ENCODE assay signal across 17 cellular contexts in the genomic region with DNA sequence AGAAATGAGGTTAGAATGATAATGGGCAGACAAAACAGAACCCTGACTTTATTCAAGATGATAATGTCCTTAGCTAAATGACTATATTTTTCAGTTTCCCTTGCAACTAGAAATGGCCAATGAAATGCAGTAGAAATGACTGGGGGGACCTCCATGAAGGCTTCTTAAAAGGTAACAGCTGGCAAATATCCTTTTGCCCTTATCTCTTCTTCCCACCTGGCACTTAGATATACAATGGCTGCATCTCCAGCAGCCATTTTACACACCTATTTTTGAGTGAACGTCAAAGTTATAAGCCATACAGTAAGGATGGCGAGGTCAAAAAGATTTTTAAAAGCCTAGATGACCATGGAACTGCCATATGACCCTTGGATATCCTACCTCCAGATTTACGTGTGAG. TPM values are rescaled to one million over a fixed set of nuclear protein-coding genes. Genes with fewer than 3 reads are reported as not detected.
DNase-seq lines count a peak whose midpoint lies in the region; ATAC-seq and TF ChIP-seq lines count a peak whose summit lies in the region.
"Had no signal": no experiment of that assay in that cellular context is flagged by ENCODE, and none has a peak within 500 bp of the region (broad histone marks: within the 10 kb centered on the region; RNA-seq: fewer than 3 reads in every experiment).

No MANE protein-coding gene starts in this region.

- H3K9me3 Mint-ChIP-seq in endothelial cell (ENCODE audit: unreplicated experiment) = no peaks in the 10 kb centered on the region
- peaks cover 10% of the 10 kb centered on the region for H3K9me3 Mint-ChIP-seq in mesothelial cell of epicardium
- H3K9me3 Mint-ChIP-seq: CD8-positive, alpha-beta T cell; H9 had no signal

- peaks cover 2% of the 10 kb centered on the region for H3K36me3 Mint-ChIP-seq in T-helper 17 cell (ENCODE audit: low read depth)
- H3K36me3 Mint-ChIP-seq in endothelial cell (ENCODE audit: low read depth, unreplicated experiment) = no peaks in the 10 kb centered on the region
- peaks cover 10% of the 10 kb centered on the region for H3K36me3 Mint-ChIP-seq in mesothelial cell of epicardium

- no peak for TF ChIP-seq CTCF in endothelial cell (IDR thresholded peaks at IDR 0.05; ENCODE audit: unreplicated experiment)
- TF ChIP-seq CTCF in mesothelial cell of epicardium (IDR thresholded peaks at IDR 0.05; ENCODE audit: unreplicated experiment) = no peak

- DNase-seq in DMS 273 (lab: John Stamatoyannopoulos, UW; ENCODE audit: unreplicated experiment) = peak; percentile 23
- no peak for DNase-seq in DMS 273 treated with DMSO at 0.1 percent for 48 hours (lab: John Stamatoyannopoulos, UW)
- DNase-seq in T-helper 17 cell = no peak
- no peak for DNase-seq in endothelial cell (ENCODE audit: low spot score)
- no peak for DNase-seq in mesothelial cell of epicardium (ENCODE audit: low spot score in 2 of 2, unreplicated experiment in 2 of 2)
- no peak for DNase-seq in stimulated activated CD4-positive, alpha-beta T cell treated with anti-CD3 and anti-CD28 coated beads, Interleukin-1b, Interleukin-23, amount 100 ng/mL, for 48 hours
- no peak for DNase-seq in DMS114 treated with DMSO at 0.1 percent for 48 hours (lab: John Stamatoyannopoulos, UW; ENCODE audit: unreplicated experiment)
- DNase-seq: Caco-2; CD4-positive, CD25-positive, alpha-beta regulatory T cell; CD8-positive, alpha-beta T cell; DMS153; DND-41; H9 had no signal

- H3K27ac Mint-ChIP-seq in T-helper 17 cell (peak overlapping the region; percentile 43), endothelial cell (ENCODE audit: unreplicated experiment) (peak overlapping the region; percentile 27), mesothelial cell of epicardium (peak overlapping the region; percentile 4)
- H3K27ac Mint-ChIP-seq: B cell; CD8-positive, alpha-beta T cell had no signal

- ATAC-seq in T-helper 17 cell (no peak), HG03108 (IDR thresholded peaks at IDR 0.05; ENCODE audit: unreplicated experiment) (no peak)
- ATAC-seq: CD8-positive, alpha-beta T cell; HCT116 had no signal

- H3K4me3 Mint-ChIP-seq in T-helper 17 cell = no peak overlapping the region
- H3K4me3 Mint-ChIP-seq in endothelial cell (ENCODE audit: unreplicated experiment) = no peak overlapping the region
- no peak overlapping the region for H3K4me3 Mint-ChIP-seq in mesothelial cell of epicardium
- H3K4me3 Mint-ChIP-seq: B cell; CD4-positive, CD25-positive, alpha-beta regulatory T cell; CD8-positive, alpha-beta T cell; H9 had no signal

- no peaks in the 10 kb centered on the region for H3K9me3 ChIP-seq in T-helper 17 cell (ENCODE audit: control insufficient read depth, low read length, poor library complexity, severe bottlenecking)
- H3K9me3 ChIP-seq: BLaER1, Caco-2 had no signal

- H3K4me1 Mint-ChIP-seq in T-helper 17 cell = peaks cover 22% of the 10 kb centered on the region
- peaks cover 6% of the 10 kb centered on the region for H3K4me1 Mint-ChIP-seq in endothelial cell (ENCODE audit: unreplicated experiment)
- H3K4me1 Mint-ChIP-seq in mesothelial cell of epicardium = peaks cover 14% of the 10 kb centered on the region

- no peaks in the 10 kb centered on the region for H3K27me3 Mint-ChIP-seq in T-helper 17 cell
- H3K27me3 Mint-ChIP-seq in endothelial cell (ENCODE audit: unreplicated experiment) = peaks cover 1% of the 10 kb centered on the region
- H3K27me3 Mint-ChIP-seq in mesothelial cell of epicardium (ENCODE audit: low read depth) = no peaks in the 10 kb centered on the region
- H3K27me3 Mint-ChIP-seq: B cell; CD4-positive, CD25-positive, alpha-beta regulatory T cell had no signal

RNA-seq across cellular contexts. Expression of a gene that starts 39.9 kb away (rescaled TPM):
- 10 to 100 TPM; 27.5 to 34.2 TPM for total RNA-seq in T-helper 17 cell
- 37.4 TPM for total RNA-seq in endothelial cell (ENCODE audit: unreplicated experiment)
- total RNA-seq in mesothelial cell of epicardium = 43.9 to 48.4 TPM (median 45.8 TPM) in 3 replicates
